In the genomic region with DNA sequence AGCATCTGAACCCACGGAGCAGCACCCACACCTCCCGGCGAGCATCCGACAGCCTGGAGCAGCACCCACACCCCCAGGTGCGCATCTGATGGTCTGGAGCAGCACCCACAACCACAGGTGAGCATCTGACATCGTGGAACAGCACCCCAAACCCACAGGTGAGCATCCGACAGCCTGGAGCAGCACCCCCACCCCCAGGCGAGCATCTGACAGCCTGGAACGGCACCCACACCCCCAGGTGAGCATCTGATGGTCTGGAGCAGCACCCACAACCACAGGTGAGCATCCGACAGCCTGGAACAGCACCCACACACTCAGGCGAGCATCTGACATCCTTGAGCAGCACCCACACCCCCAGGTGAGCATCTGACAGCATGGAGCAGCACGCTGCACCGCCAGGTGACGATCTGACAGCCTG, we compare ENCODE assay signal across 2 cellular contexts. TPM values are rescaled to one million over a fixed set of nuclear protein-coding genes. Genes with fewer than 3 reads are reported as not detected.
"Had no signal": no experiment of that assay in that cellular context is flagged by ENCODE, and none has a peak within 500 bp of the region (broad histone marks: within the 10 kb centered on the region; RNA-seq: fewer than 3 reads in every experiment).

No MANE protein-coding gene starts in this region.

RNA-seq across cellular contexts. Expression of a gene that starts 54.4 kb away (rescaled TPM):
- total RNA-seq: OCI-LY7, SJSA1 had no signal
